19 cellular contexts compared by ENCODE assay signal in genomic region chr4:110612631-110613269, GRCh38. TPM values are rescaled to one million over a fixed set of nuclear protein-coding genes. Genes with fewer than 3 reads are reported as not detected.
"Had no signal": no experiment of that assay in that cellular context is flagged by ENCODE, and none has a peak within 500 bp of the region (broad histone marks: within the 10 kb centered on the region; RNA-seq: fewer than 3 reads in every experiment).

No MANE protein-coding gene starts in this region.

- H3K36me3 ChIP-seq: left lung, neutrophil had no signal

- H3K4me3 ChIP-seq: left lung, psoas muscle had no signal

- DNase-seq: activated CD4-positive, alpha-beta T cell treated with anti-CD3 and anti-CD28 coated beads, Interleukin-2, amount 10 ng/mL, durations not matched to agents 7 days and 5 days; activated CD8-positive, alpha-beta memory T cell treated with anti-CD3 and anti-CD28 coated beads for 24 hours; activated naive CD4-positive, alpha-beta T cell treated with anti-CD3 and anti-CD28 coated beads, Interleukin-2, amount 50 U/mL, for 16 hours; amygdala; cerebellar nuclear complex; effector memory CD8-positive, alpha-beta T cell; foreskin fibroblast; islet precursor cell; left lung; psoas muscle; stimulated activated CD4-positive, alpha-beta T cell treated with anti-CD3 and anti-CD28 coated beads, Interleukin-2, amount 100 ng/mL, for 48 hours; stimulated activated naive CD8-positive, alpha-beta T cell treated with anti-CD3 and anti-CD28 coated beads, Interleukin-15, Interleukin-2, amounts not matched to agents 100 U/mL and 50 U/mL, for 24 hours; testis had no signal

- H3K4me3 Mint-ChIP-seq: activated CD4-positive, alpha-beta T cell treated with anti-CD3 and anti-CD28 coated beads, Interleukin-2, amount 10 ng/mL, durations not matched to agents 7 days and 5 days; activated T-helper 17 cell treated with anti-CD3 and anti-CD28 coated beads, Interleukin-2, amount 50 U/mL, for 72 hours; dendritic cell treated with granulocyte-macrophage colony-stimulating factor and Interleukin-4, amounts not matched to agents 40 ng/mL and 50 ng/mL, for 4 days; effector memory CD8-positive, alpha-beta T cell had no signal

- ATAC-seq: activated T-helper 17 cell treated with anti-CD3 and anti-CD28 coated beads, Interleukin-2, amount 50 U/mL, for 72 hours; effector memory CD8-positive, alpha-beta T cell; left lung; psoas muscle; SK-N-SH treated with all-trans-retinoic acid at 6 μM for 48 hours; stimulated activated naive CD8-positive, alpha-beta T cell treated with anti-CD3 and anti-CD28 coated beads, Interleukin-15, Interleukin-2, amounts not matched to agents 100 U/mL and 50 U/mL, for 24 hours had no signal

- H3K4me1 Mint-ChIP-seq: activated T-helper 17 cell treated with anti-CD3 and anti-CD28 coated beads, Interleukin-2, amount 50 U/mL, for 72 hours had no signal

- H3K9me3 ChIP-seq: left lung, psoas muscle, testis had no signal

- H3K27ac ChIP-seq: left lung, neutrophil, psoas muscle, testis had no signal

- H3K27me3 ChIP-seq: testis had no signal

- H3K27ac Mint-ChIP-seq: activated CD4-positive, alpha-beta T cell treated with anti-CD3 and anti-CD28 coated beads, Interleukin-2, amount 10 ng/mL, durations not matched to agents 7 days and 5 days; activated T-helper 17 cell treated with anti-CD3 and anti-CD28 coated beads, Interleukin-2, amount 50 U/mL, for 72 hours; dendritic cell treated with granulocyte-macrophage colony-stimulating factor and Interleukin-4, amounts not matched to agents 40 ng/mL and 50 ng/mL, for 4 days; effector memory CD8-positive, alpha-beta T cell had no signal

- H3K4me1 ChIP-seq: testis had no signal

- H3K9me3 Mint-ChIP-seq: activated CD4-positive, alpha-beta T cell treated with anti-CD3 and anti-CD28 coated beads, Interleukin-2, amount 10 ng/mL, durations not matched to agents 7 days and 5 days; dendritic cell treated with granulocyte-macrophage colony-stimulating factor and Interleukin-4, amounts not matched to agents 40 ng/mL and 50 ng/mL, for 4 days; effector memory CD8-positive, alpha-beta T cell had no signal

RNA-seq across cellular contexts. Expression of gene PITX2, which starts 10.1 kb away (rescaled TPM):
- total RNA-seq: activated CD4-positive, alpha-beta T cell treated with anti-CD3 and anti-CD28 coated beads, Interleukin-2, amount 10 ng/mL, durations not matched to agents 7 days and 5 days; left lung; mesenteric fat pad; T-helper 1 cell treated with Interleukin-12 subunit alpha and Interleukin-12 subunit beta and Interleukin-4 antibody, amounts not matched to agents 30 ng/mL and 1 ng/mL, for 36 hours had no signal
